Comparison of ENCODE assay signal across 20 cellular contexts in the genomic region with DNA sequence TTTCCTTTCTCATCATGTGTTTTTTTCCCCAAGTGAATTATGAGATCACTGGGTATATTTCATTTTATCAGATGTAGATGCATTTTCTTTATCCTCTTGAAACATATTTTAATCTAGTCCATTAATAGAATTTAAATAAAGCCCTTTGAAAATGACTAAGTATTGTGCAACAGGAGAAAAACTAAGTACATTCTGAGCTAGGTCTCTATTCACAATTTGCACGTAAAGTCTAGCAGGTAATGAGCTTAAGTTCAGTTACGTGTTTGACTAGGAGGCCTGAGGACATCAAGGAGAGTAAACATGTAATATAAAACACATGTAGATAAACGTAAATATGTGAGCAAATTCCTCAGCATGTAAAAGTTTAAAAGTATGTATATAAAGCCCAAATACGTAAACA.
"Had no signal": no experiment of that assay in that cellular context is flagged by ENCODE, and none has a peak within 500 bp of the region (broad histone marks: within the 10 kb centered on the region; RNA-seq: fewer than 3 reads in every experiment).

No MANE protein-coding gene starts in this region.

- H3K4me1 ChIP-seq: gastrocnemius medialis, lower lobe of right lung, prostate gland, stomach, testis had no signal

- H3K36me3 ChIP-seq: gastrocnemius medialis, heart left ventricle, lower lobe of right lung, prostate gland, stomach, upper lobe of left lung, WERI-Rb-1 had no signal

- H3K27ac Mint-ChIP-seq: activated naive CD4-positive, alpha-beta T cell treated with anti-CD3 and anti-CD28 coated beads, Interleukin-2, amount 50 U/mL, for 24 hours had no signal

- ATAC-seq: gastrocnemius medialis, heart left ventricle, right cardiac atrium had no signal

- H3K4me3 Mint-ChIP-seq: activated naive CD4-positive, alpha-beta T cell treated with anti-CD3 and anti-CD28 coated beads, Interleukin-2, amount 50 U/mL, for 24 hours; neural crest cell had no signal

- H3K4me3 ChIP-seq: gastrocnemius medialis, heart left ventricle, lower lobe of right lung, prostate gland, skin epidermis, stomach, testis, upper lobe of left lung had no signal

- H3K9me3 ChIP-seq: gastrocnemius medialis, lower lobe of right lung, prostate gland, testis had no signal

- H3K9me3 Mint-ChIP-seq: activated naive CD4-positive, alpha-beta T cell treated with anti-CD3 and anti-CD28 coated beads, Interleukin-2, amount 50 U/mL, for 24 hours; neural crest cell had no signal

- DNase-seq: activated CD4-positive, alpha-beta T cell treated with anti-CD3 and anti-CD28 coated beads for 1 hour; activated gamma-delta T cell; dermis blood vessel endothelial cell; effector memory CD4-positive, alpha-beta T cell; gastrocnemius medialis; heart left ventricle; left colon; lower lobe of right lung; midbrain; right cardiac atrium; stimulated activated CD4-positive, alpha-beta T cell treated with anti-CD3 and anti-CD28 coated beads, Interleukin-15, amount 100 ng/mL, for 24 hours; stimulated activated CD4-positive, alpha-beta T cell treated with anti-CD3 and anti-CD28 coated beads, Interleukin-2, amount 100 ng/mL, for 48 hours; stomach; testis; WERI-Rb-1 had no signal

- H3K27me3 Mint-ChIP-seq: activated naive CD4-positive, alpha-beta T cell treated with anti-CD3 and anti-CD28 coated beads, Interleukin-2, amount 50 U/mL, for 24 hours had no signal

- H3K4me1 Mint-ChIP-seq: activated naive CD4-positive, alpha-beta T cell treated with anti-CD3 and anti-CD28 coated beads, Interleukin-2, amount 50 U/mL, for 24 hours had no signal

- H3K27me3 ChIP-seq: gastrocnemius medialis, heart left ventricle, stomach, testis, upper lobe of left lung had no signal

- H3K27ac ChIP-seq: gastrocnemius medialis, heart left ventricle, lower lobe of right lung, prostate gland, stomach, testis, upper lobe of left lung, WERI-Rb-1 had no signal

- H3K36me3 Mint-ChIP-seq: activated naive CD4-positive, alpha-beta T cell treated with anti-CD3 and anti-CD28 coated beads, Interleukin-2, amount 50 U/mL, for 24 hours had no signal
